ENCODE assay signal across 11 cellular contexts in genomic region chr7:158743219-158743618, GRCh38.
"Had no signal": no experiment of that assay in that cellular context is flagged by ENCODE, and none has a peak within 500 bp of the region (broad histone marks: within the 10 kb centered on the region; RNA-seq: fewer than 3 reads in every experiment).

No MANE protein-coding gene starts in this region.

- DNase-seq: activated CD4-positive, CD25-positive, alpha-beta regulatory T cell treated with anti-CD3 and anti-CD28 coated beads, Interleukin-2, amount 50 U/mL, for 72 hours; activated effector memory CD4-positive, alpha-beta T cell treated with anti-CD3 and anti-CD28 coated beads, Interleukin-2, amount 50 U/mL, for 16 hours; heart left ventricle; kidney; left ventricle myocardium superior; pancreas; stimulated activated CD4-positive, alpha-beta T cell treated with anti-CD3 and anti-CD28 coated beads, Interleukin-12 subunit alpha, Interleukin-12 subunit beta, amount 100 ng/mL, for 4 hours; stimulated activated naive CD8-positive, alpha-beta T cell treated with anti-CD3 and anti-CD28 coated beads, Interleukin-15, Interleukin-2, amounts not matched to agents 100 U/mL and 50 U/mL, for 24 hours; T-helper 2 cell had no signal

- H3K27ac ChIP-seq: colonic mucosa, heart left ventricle, neural progenitor cell, pancreas had no signal

- H3K9me3 ChIP-seq: colonic mucosa, heart left ventricle, pancreas had no signal

- H3K36me3 ChIP-seq: colonic mucosa, neural progenitor cell had no signal

- H3K27ac Mint-ChIP-seq: neural progenitor cell had no signal

- H3K4me3 ChIP-seq: colonic mucosa, heart left ventricle, neural progenitor cell, pancreas had no signal

- H3K4me1 Mint-ChIP-seq: neural progenitor cell had no signal

- H3K4me3 Mint-ChIP-seq: neural progenitor cell had no signal

- H3K9me3 Mint-ChIP-seq: neural progenitor cell had no signal

- H3K4me1 ChIP-seq: colonic mucosa, neural progenitor cell, pancreas had no signal

- H3K27me3 ChIP-seq: colonic mucosa, heart left ventricle, neural progenitor cell, pancreas had no signal

- ATAC-seq: heart left ventricle; left ventricle myocardium superior; pancreas; stimulated activated naive CD8-positive, alpha-beta T cell treated with anti-CD3 and anti-CD28 coated beads, Interleukin-15, Interleukin-2, amounts not matched to agents 100 U/mL and 50 U/mL, for 24 hours had no signal
